8 cellular contexts compared by ENCODE assay signal in genomic region chr15:38414351-38414750, GRCh38.
DNase-seq lines count a peak whose midpoint lies in the region; ATAC-seq and TF ChIP-seq lines count a peak whose summit lies in the region.

No MANE protein-coding gene starts in this region.

- peak; percentile 100 for ATAC-seq in SK-N-SH treated with all-trans-retinoic acid at 6 μM for 48 hours
- ATAC-seq in HG02970 (IDR thresholded peaks at IDR 0.05; ENCODE audit: low FRiP score, unreplicated experiment): no peak

- no peaks in the 10 kb centered on the region for H3K4me1 ChIP-seq in HAP-1

- peaks cover 29% of the 10 kb centered on the region for H3K27me3 Mint-ChIP-seq in nephron progenitor cell (ENCODE audit: low read depth, poor library complexity)

- H3K4me1 Mint-ChIP-seq in nephron progenitor cell: no peaks in the 10 kb centered on the region

- H3K4me3 ChIP-seq in HAP-1: no peak overlapping the region

- TF ChIP-seq CTCF in nephron progenitor cell (IDR thresholded peaks at IDR 0.05): peak; percentile 44

- no peaks in the 10 kb centered on the region for H3K9me3 ChIP-seq in HAP-1

- in situ Hi-C loops in HAP-1 (cut with MboI; ENCODE audit: low sequenced_read_pairs): no loop called here

- peaks cover 5% of the 10 kb centered on the region for H3K27me3 ChIP-seq in HAP-1 (ENCODE audit: low read depth)

- H3K27ac Mint-ChIP-seq in nephron progenitor cell: no peak overlapping the region

- no peaks in the 10 kb centered on the region for H3K36me3 Mint-ChIP-seq in nephron progenitor cell (ENCODE audit: low read depth)

- no peak overlapping the region for H3K4me3 Mint-ChIP-seq in nephron progenitor cell

- H3K9me3 Mint-ChIP-seq in nephron progenitor cell: peaks cover 7% of the 10 kb centered on the region

- H3K36me3 ChIP-seq in HAP-1 (replicated peaks): no peaks in the 10 kb centered on the region

- DNase-seq in COLO829 (ENCODE audit: low spot score) (peak; percentile 35), HAP-1 (ENCODE audit: low spot score in 2 of 2) (peak; percentile 25 to 52), fibroblast of gingiva (ENCODE audit: low read depth) (peak; percentile 64), nephron progenitor cell (peak; percentile 30), retina (no peak), NCI-H2081 treated with DMSO at 0.1 percent for 48 hours (lab: John Stamatoyannopoulos, UW) (no peak)

TF ChIP-seq in SK-N-SH treated with all-trans-retinoic acid at 6 μM for 48 hours, 23 proteins besides CTCF, POLR2A, EP300 and RAD21:
- TF ChIP-seq ZNF565 (CRISPR knock-in tag; conservative IDR thresholded peaks at IDR 0.05; ENCODE audit: low read depth): no peak
- TF ChIP-seq PATZ1 (CRISPR knock-in tag; IDR thresholded peaks at IDR 0.05; ENCODE audit: borderline replicate concordance): no peak
- TF ChIP-seq TOX (CRISPR knock-in tag; IDR thresholded peaks at IDR 0.05; ENCODE audit: borderline replicate concordance): no peak
- no peak for TF ChIP-seq ISL1 (CRISPR knock-in tag; IDR thresholded peaks at IDR 0.05)
- no peak for TF ChIP-seq ESRRG (CRISPR knock-in tag; IDR thresholded peaks at IDR 0.05)
- TF ChIP-seq TCF4 (CRISPR knock-in tag; IDR thresholded peaks at IDR 0.05; ENCODE audit: borderline replicate concordance): no peak
- TF ChIP-seq ZC3H10 (CRISPR knock-in tag; IDR thresholded peaks at IDR 0.05): no peak
- no peak for TF ChIP-seq ZFP30 (CRISPR knock-in tag; IDR thresholded peaks at IDR 0.05)
- TF ChIP-seq POU6F1 (CRISPR knock-in tag; IDR thresholded peaks at IDR 0.05; ENCODE audit: borderline replicate concordance, low read depth): no peak
- no peak for TF ChIP-seq CSDC2 (CRISPR knock-in tag; IDR thresholded peaks at IDR 0.05)
- TF ChIP-seq ARNTL (CRISPR knock-in tag; IDR thresholded peaks at IDR 0.05; ENCODE audit: borderline replicate concordance, low read depth): no peak
- no peak for TF ChIP-seq GLIS3 (CRISPR knock-in tag; IDR thresholded peaks at IDR 0.05)
- TF ChIP-seq ZNF8 (CRISPR knock-in tag; IDR thresholded peaks at IDR 0.05): no peak
- TF ChIP-seq CREB5 (CRISPR knock-in tag; IDR thresholded peaks at IDR 0.05; ENCODE audit: low read depth): no peak
- no peak for TF ChIP-seq OSR1 (CRISPR knock-in tag; IDR thresholded peaks at IDR 0.05)
- no peak for TF ChIP-seq PPARA (CRISPR knock-in tag; IDR thresholded peaks at IDR 0.05; ENCODE audit: borderline replicate concordance)

Comparison
In these comparisons a context has a peak if more than half of its experiments do, and no peak if none do; other contexts are left out.
1. DNase-seq: peak in COLO829 (single experiment), HAP-1 (2 of 2), fibroblast of gingiva (single experiment) and nephron progenitor cell (single experiment); none in retina (single experiment) and NCI-H2081 treated with DMSO at 0.1 percent for 48 hours (single experiment).